In the genomic region with DNA sequence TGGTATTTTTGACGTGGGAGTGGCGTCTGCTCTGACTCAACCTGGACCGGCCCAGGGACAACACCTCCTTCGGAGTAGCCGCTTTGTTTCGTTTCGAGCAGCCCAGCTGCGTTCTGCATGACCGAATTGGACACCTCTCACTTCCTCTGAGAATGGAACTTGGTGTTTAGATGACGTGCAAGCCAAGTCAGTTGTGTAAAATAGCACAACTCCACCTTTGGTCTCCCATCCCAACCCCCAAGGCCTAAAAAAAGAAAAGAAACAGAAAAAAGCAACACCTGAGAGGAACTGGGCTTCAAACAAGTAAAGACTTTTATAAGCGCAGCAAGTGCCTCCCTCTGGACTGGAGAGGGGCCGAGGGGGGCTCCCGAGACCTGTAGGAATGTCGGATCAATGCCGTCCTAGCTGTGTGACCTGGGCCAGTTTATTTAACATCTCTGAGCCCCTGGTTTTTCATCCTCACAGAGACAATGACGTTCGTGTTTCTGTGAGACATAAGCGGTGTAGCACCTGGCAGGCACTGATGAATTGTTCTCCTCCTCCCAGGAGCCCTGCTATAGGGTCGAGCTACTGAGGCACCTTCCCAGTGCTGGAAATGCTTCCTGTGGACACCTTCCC, we compare ENCODE assay signal across 8 cellular contexts. TPM values are rescaled to one million over a fixed set of nuclear protein-coding genes. Genes with fewer than 3 reads are reported as not detected.
DNase-seq lines count a peak whose midpoint lies in the region; ATAC-seq and TF ChIP-seq lines count a peak whose summit lies in the region.

No MANE protein-coding gene starts in this region.

- H3K4me1 ChIP-seq in IMR-90 (ENCODE audit: control insufficient read depth, insufficient read depth, low read length): peaks cover 37% of the 10 kb centered on the region

- peak overlapping the region; percentile 91 for H2BK20ac ChIP-seq in IMR-90 (ENCODE audit: low read depth, low read length)

- peak overlapping the region; percentile 3 to 88; a peak in 3 of 4 replicates for H4K8ac ChIP-seq in IMR-90 (ENCODE audit: low read depth in 2 of 2, low read length in 2 of 2)

- H3K79me1 ChIP-seq in IMR-90 (ENCODE audit: low read depth in 1 of 2, low read length in 2 of 2): peaks cover 0 to 16% of the 10 kb centered on the region in 2 experiments; a peak in 1 of 4 replicates

- no peaks in the 10 kb centered on the region for H3K36me3 ChIP-seq in IMR-90 (ENCODE audit: control insufficient read depth, insufficient read depth, low read length)

- no peaks in the 10 kb centered on the region for H3K9me3 ChIP-seq in IMR-90 (ENCODE audit: control insufficient read depth, insufficient read depth, low read length)

- peak; percentile 92 for DNase-seq in DMS53 (lab: John Stamatoyannopoulos, UW)
- peak; percentile 94 for DNase-seq in IMR-90
- peak; percentile 65 for DNase-seq in activated T-cell treated with anti-CD3 and anti-CD28 coated beads for 48 hours (ENCODE audit: low read depth)
- DNase-seq in iPS-NIHi11 (ENCODE audit: low spot score): peak; percentile 56
- peak; percentile 81 for DNase-seq in stimulated activated CD8-positive, alpha-beta memory T cell treated with anti-CD3 and anti-CD28 coated beads, Interleukin-4, amount 100 ng/mL, for 48 hours
- no peak for DNase-seq in iPS-NIHi7 (ENCODE audit: extremely low spot score)
- no peak for DNase-seq in GOT3 (lab: John Stamatoyannopoulos, UW)

- H3K56ac ChIP-seq in IMR-90 (ENCODE audit: extremely low read depth, insufficient read depth, low read length): peak overlapping the region; percentile 35

- ATAC-seq in GM21423 (IDR thresholded peaks at IDR 0.05; ENCODE audit: unreplicated experiment) (peak; percentile 71), IMR-90 (ENCODE audit: low read depth) (no peak)

- H3K27ac ChIP-seq in IMR-90 (ENCODE audit: insufficient read depth, low read length): peak overlapping the region; percentile 75

- H4K5ac ChIP-seq in IMR-90 (ENCODE audit: low read depth, low read length): peak overlapping the region; percentile 45

- dilution Hi-C loops in IMR-90 (cut with HindIII; ENCODE audit: low sequenced_read_pairs, unreplicated experiment): no loop called here

- no peak overlapping the region for H3K9ac ChIP-seq in IMR-90 (ENCODE audit: low read depth, low read length)

- peak overlapping the region; percentile 91 for H2AK9ac ChIP-seq in IMR-90 (replicated peaks; ENCODE audit: low read depth, low read length, poor library complexity)

- in situ Hi-C loops in IMR-90 (cut with MboI; ENCODE audit: low sequenced_read_pairs): no loop called here

- TF ChIP-seq CTCF in IMR-90 (conservative IDR thresholded peaks at IDR 0.05; ENCODE audit: low read depth, low read length): no peak

- peak overlapping the region; percentile 89 for H2BK5ac ChIP-seq in IMR-90 (ENCODE audit: low read depth, low read length, poor library complexity, severe bottlenecking)

- intact Hi-C loops in IMR-90 (cut with micrococcal nuclease): no loop called here

- no peak overlapping the region for H3K4me3 ChIP-seq in IMR-90 (ENCODE audit: insufficient read depth, low read depth, low read length)

- H3K27me3 ChIP-seq in IMR-90 (ENCODE audit: control insufficient read depth, insufficient read depth, low read length): no peaks in the 10 kb centered on the region

- H3K4me2 ChIP-seq in IMR-90 (ENCODE audit: low read depth, low read length): peak overlapping the region; percentile 16

- peak overlapping the region; percentile 88 for H2AK5ac ChIP-seq in IMR-90 (ENCODE audit: low read depth, low read length)

- peak overlapping the region; percentile 91 for H4K91ac ChIP-seq in IMR-90 (ENCODE audit: insufficient read depth, low read depth, low read length)

- peak overlapping the region; percentile 94 for H3K4ac ChIP-seq in IMR-90 (ENCODE audit: low read depth, low read length)

- H3K14ac ChIP-seq in IMR-90 (replicated peaks; ENCODE audit: low read depth, low read length): peak overlapping the region; percentile 93

- H3K23ac ChIP-seq in IMR-90 (ENCODE audit: low read depth, low read length): peak overlapping the region; percentile 30; the same call in 1 of the 2 replicates

- CTCF ChIA-PET in IMR-90 (lab: Yijun Ruan, JAX): interaction anchor here (1.6 kb wide), 1 partner anchor 190 kb away, joined by 6 read pairs; no protein-coding TSS in a partner anchor

- peak overlapping the region; percentile 97 for H2BK120ac ChIP-seq in IMR-90 (ENCODE audit: low read depth, low read length)

- peak overlapping the region; percentile 80 for H2AFZ ChIP-seq in IMR-90 (replicated peaks; ENCODE audit: low read length, poor library complexity)

- 0 out of 2 replicates have a peak, but pooled peaks have one; percentile 12 for TF ChIP-seq POLR2A in IMR-90 (IDR thresholded peaks at IDR 0.05; ENCODE audit: low read depth, low read length)

- BruUV-seq in IMR-90 (replicated peaks; lab: Mats Ljungman, UMichigan): no TSS peak

- peak overlapping the region; percentile 59 for H3K18ac ChIP-seq in IMR-90 (ENCODE audit: low read depth, low read length)

- H2BK15ac ChIP-seq in IMR-90 (ENCODE audit: low read depth, low read length): peak overlapping the region; percentile 71; the same call in 2 of the 3 replicates

- WGBS in IMR-90 (ENCODE audit: extremely low coverage in 2 of 2, insufficient read length in 1 of 2), 2 experiments: 77% methylated on average over 8 of the region's 19 CpGs; no CpG with 5 or more reads in 1 of the 2 experiments

- H4K20me1 ChIP-seq in IMR-90 (ENCODE audit: insufficient read depth, low read length): no peaks in the 10 kb centered on the region

- no peak for TF ChIP-seq RAD21 in IMR-90 (IDR thresholded peaks at IDR 0.05; ENCODE audit: low read length)

- POLR2A ChIA-PET in IMR-90 (lab: Charles Lee; ENCODE audit: unreplicated experiment): interaction anchor here (1.0 kb wide), 1 partner anchor 39 kb away, joined by 3 read pairs; no protein-coding TSS in a partner anchor

- H3K9me1 ChIP-seq in IMR-90 (ENCODE audit: insufficient read depth, low read length): peaks cover 30% of the 10 kb centered on the region

TF ChIP-seq in IMR-90, 13 proteins besides CTCF, POLR2A, EP300 and RAD21:
- peak; percentile 66 for TF ChIP-seq FOS (IDR thresholded peaks at IDR 0.05; ENCODE audit: low read depth, low read length)
- no peak for TF ChIP-seq SMC3 (IDR thresholded peaks at IDR 0.05; ENCODE audit: low read depth, low read length)
- TF ChIP-seq ELK1 (IDR thresholded peaks at IDR 0.05; ENCODE audit: borderline replicate concordance, low read depth, low read length): no peak
- TF ChIP-seq, protein P1, sequence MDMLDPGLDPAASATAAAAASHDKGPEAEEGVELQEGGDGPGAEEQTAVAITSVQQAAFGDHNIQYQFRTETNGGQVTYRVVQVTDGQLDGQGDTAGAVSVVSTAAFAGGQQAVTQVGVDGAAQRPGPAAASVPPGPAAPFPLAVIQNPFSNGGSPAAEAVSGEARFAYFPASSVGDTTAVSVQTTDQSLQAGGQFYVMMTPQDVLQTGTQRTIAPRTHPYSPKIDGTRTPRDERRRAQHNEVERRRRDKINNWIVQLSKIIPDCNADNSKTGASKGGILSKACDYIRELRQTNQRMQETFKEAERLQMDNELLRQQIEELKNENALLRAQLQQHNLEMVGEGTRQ (IDR thresholded peaks at IDR 0.05; ENCODE audit: low read depth, low read length): no peak
- 0 out of 2 replicates have a peak, but pooled peaks have one; percentile 3 for TF ChIP-seq BHLHE40 (IDR thresholded peaks at IDR 0.05; ENCODE audit: low read depth, low read length)
- TF ChIP-seq RFX5 (IDR thresholded peaks at IDR 0.05; ENCODE audit: low read depth, low read length): no peak
- TF ChIP-seq CHD1 (IDR thresholded peaks at IDR 0.05; ENCODE audit: low read depth, low read length): no peak
- TF ChIP-seq NFE2L2 (IDR thresholded peaks at IDR 0.05; ENCODE audit: low read depth, low read length): no peak
- TF ChIP-seq RCOR1 (IDR thresholded peaks at IDR 0.05; ENCODE audit: insufficient replicate concordance, low read length): no peak
- TF ChIP-seq MAZ (IDR thresholded peaks at IDR 0.05; ENCODE audit: borderline replicate concordance, low read depth, low read length): no peak
- no peak for TF ChIP-seq MXI1 (IDR thresholded peaks at IDR 0.05; ENCODE audit: borderline replicate concordance, low read depth, low read length)
- no peak for TF ChIP-seq CEBPB (IDR thresholded peaks at IDR 0.05; ENCODE audit: low read depth, low read length)
- TF ChIP-seq MAFK (IDR thresholded peaks at IDR 0.05; ENCODE audit: low read depth, low read length): no peak

RNA-seq across cellular contexts. Expression of gene SMNDC1, which starts 52.0 kb away (rescaled TPM):
- 3.9 and 8.6 TPM in 2 replicates for total RNA-seq in IMR-90 (2012; rRNA removed)
- 12.2 and 15.1 TPM in 2 replicates for polyA plus RNA-seq in IMR-90 (2012; rRNA removed)
- polyA plus RNA-seq in IMR-90 (2012; cell fraction: cytosol; rRNA removed): 3.6 and 4.1 TPM in 2 replicates
- 3.3 and 15.7 TPM in 2 replicates for polyA plus RNA-seq in IMR-90 (2012; cell fraction: nucleus; rRNA removed; ENCODE audit: low replicate concordance)

Comparison
In these comparisons a context has a peak if more than half of its experiments do, and no peak if none do; other contexts are left out.
1. DNase-seq: peak in DMS53 (single experiment), IMR-90 (single experiment), activated T-cell treated with anti-CD3 and anti-CD28 coated beads for 48 hours (single experiment), iPS-NIHi11 (single experiment) and stimulated activated CD8-positive, alpha-beta memory T cell treated with anti-CD3 and anti-CD28 coated beads, Interleukin-4, amount 100 ng/mL, for 48 hours (single experiment); none in iPS-NIHi7 (single experiment) and GOT3 (single experiment).